ENCODE assay signal across 1 cellular context in genomic region chr1:153963030-153963849, GRCh38.
TF ChIP-seq lines count a peak whose summit lies in the region.

Gene SLC39A1, minus strand, starts transcription at chr1:153963537. Its CDS starts 822 bp downstream, at chr1:153962715.

TF ChIP-seq in K562, 482 proteins besides CTCF, POLR2A, EP300 and RAD21 (continued from another document and continues in another):
- TF ChIP-seq, protein P1, sequence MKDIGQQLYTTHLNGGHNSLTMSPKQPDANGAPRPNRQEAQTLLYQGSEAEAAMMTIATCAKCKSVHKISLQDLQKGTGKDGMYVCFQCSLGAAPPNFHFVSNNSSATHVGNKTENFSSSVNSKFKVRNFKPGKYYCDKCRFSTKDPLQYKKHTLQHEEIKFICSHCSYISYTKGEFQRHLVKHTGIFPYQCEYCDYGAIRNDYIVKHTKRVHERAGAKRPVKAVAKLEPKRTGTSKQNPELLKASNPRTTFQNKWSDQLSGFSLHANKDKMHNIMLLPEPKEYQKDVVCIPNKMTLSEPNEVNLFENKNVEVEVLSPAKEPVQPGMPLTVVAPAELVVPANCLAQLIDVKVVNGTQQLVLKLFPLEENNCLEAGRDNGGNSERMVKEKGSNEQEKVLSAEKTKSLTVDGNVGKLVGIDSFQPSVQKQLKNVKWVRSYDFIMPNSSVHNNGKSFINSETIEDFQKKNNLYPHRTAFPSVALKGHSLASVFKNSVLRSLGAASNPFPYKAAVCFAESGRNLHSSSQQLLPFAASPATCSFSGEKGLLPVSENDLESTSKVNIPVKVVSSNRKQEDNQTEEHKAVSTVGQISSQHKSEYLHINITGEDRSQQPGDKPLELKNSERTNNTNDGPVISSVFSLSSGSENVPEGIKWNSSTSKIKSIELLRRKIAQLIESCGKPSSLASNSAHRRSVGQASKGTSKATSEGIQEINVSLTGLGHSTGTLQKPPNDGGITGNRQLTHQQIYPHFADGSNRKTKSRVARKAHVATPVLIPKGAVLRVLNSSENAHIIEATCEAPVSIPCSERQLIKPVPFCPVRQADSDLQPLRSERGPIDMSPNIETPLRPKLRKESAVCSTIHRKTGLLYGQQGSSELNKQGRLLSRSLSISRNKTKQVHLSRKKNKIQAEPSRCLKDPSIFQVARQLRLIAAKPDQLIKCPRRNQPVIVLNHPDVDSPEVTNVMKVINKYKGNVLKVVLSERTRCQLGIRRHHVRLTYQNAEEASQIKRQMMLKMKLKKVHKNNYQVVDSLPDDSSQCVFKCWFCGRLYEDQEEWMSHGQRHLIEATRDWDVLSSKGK (CRISPR knock-in tag; IDR thresholded peaks at IDR 0.05) = no peak
- TF ChIP-seq CREB1 (IDR thresholded peaks at IDR 0.05) = peak; percentile 69; the same call in 1 of the 2 replicates
- peak; percentile 74; the same call in 1 of the 2 replicates for TF ChIP-seq CREB1 (CRISPR knock-in tag; IDR thresholded peaks at IDR 0.05)
- TF ChIP-seq ZNF589 (CRISPR knock-in tag; IDR thresholded peaks at IDR 0.05; ENCODE audit: low read depth) = 0 out of 2 replicates have a peak, but pooled peaks have one; percentile 51
- TF ChIP-seq POLR2H (tag; IDR thresholded peaks at IDR 0.05; ENCODE audit: low read depth) = peak; percentile 59
- peak; percentile 74 for TF ChIP-seq FOS (IDR thresholded peaks at IDR 0.05; ENCODE audit: extremely low read depth, insufficient read length)
- TF ChIP-seq ZNF165 (CRISPR knock-in tag; IDR thresholded peaks at IDR 0.05; ENCODE audit: borderline replicate concordance) = no peak
- TF ChIP-seq ZNF212 (CRISPR knock-in tag; IDR thresholded peaks at IDR 0.05) = no peak
- peak; percentile 53; the same call in 1 of the 2 replicates for TF ChIP-seq JUN (IDR thresholded peaks at IDR 0.05; ENCODE audit: borderline replicate concordance, low read depth, low read length)
- no peak for TF ChIP-seq JUN (CRISPR knock-in tag; IDR thresholded peaks at IDR 0.05; ENCODE audit: borderline replicate concordance)
- no peak for TF ChIP-seq ZNF124 (CRISPR knock-in tag; IDR thresholded peaks at IDR 0.05)
- peak; percentile 67; the same call in 1 of the 2 replicates for TF ChIP-seq TARDBP (IDR thresholded peaks at IDR 0.05)
- peak; percentile 80 for TF ChIP-seq NFYB (IDR thresholded peaks at IDR 0.05; ENCODE audit: extremely low read depth, insufficient read length)
- TF ChIP-seq KDM5B (IDR thresholded peaks at IDR 0.05; ENCODE audit: insufficient replicate concordance, low read depth, low read length) = peak; percentile 56
- peak; percentile 90 for TF ChIP-seq ATF7 (IDR thresholded peaks at IDR 0.05)
- TF ChIP-seq ETV1 (tag; conservative IDR thresholded peaks at IDR 0.05; ENCODE audit: low read depth) = 0 out of 2 replicates have a peak, but pooled peaks have one; percentile 21
- TF ChIP-seq, protein P2, sequence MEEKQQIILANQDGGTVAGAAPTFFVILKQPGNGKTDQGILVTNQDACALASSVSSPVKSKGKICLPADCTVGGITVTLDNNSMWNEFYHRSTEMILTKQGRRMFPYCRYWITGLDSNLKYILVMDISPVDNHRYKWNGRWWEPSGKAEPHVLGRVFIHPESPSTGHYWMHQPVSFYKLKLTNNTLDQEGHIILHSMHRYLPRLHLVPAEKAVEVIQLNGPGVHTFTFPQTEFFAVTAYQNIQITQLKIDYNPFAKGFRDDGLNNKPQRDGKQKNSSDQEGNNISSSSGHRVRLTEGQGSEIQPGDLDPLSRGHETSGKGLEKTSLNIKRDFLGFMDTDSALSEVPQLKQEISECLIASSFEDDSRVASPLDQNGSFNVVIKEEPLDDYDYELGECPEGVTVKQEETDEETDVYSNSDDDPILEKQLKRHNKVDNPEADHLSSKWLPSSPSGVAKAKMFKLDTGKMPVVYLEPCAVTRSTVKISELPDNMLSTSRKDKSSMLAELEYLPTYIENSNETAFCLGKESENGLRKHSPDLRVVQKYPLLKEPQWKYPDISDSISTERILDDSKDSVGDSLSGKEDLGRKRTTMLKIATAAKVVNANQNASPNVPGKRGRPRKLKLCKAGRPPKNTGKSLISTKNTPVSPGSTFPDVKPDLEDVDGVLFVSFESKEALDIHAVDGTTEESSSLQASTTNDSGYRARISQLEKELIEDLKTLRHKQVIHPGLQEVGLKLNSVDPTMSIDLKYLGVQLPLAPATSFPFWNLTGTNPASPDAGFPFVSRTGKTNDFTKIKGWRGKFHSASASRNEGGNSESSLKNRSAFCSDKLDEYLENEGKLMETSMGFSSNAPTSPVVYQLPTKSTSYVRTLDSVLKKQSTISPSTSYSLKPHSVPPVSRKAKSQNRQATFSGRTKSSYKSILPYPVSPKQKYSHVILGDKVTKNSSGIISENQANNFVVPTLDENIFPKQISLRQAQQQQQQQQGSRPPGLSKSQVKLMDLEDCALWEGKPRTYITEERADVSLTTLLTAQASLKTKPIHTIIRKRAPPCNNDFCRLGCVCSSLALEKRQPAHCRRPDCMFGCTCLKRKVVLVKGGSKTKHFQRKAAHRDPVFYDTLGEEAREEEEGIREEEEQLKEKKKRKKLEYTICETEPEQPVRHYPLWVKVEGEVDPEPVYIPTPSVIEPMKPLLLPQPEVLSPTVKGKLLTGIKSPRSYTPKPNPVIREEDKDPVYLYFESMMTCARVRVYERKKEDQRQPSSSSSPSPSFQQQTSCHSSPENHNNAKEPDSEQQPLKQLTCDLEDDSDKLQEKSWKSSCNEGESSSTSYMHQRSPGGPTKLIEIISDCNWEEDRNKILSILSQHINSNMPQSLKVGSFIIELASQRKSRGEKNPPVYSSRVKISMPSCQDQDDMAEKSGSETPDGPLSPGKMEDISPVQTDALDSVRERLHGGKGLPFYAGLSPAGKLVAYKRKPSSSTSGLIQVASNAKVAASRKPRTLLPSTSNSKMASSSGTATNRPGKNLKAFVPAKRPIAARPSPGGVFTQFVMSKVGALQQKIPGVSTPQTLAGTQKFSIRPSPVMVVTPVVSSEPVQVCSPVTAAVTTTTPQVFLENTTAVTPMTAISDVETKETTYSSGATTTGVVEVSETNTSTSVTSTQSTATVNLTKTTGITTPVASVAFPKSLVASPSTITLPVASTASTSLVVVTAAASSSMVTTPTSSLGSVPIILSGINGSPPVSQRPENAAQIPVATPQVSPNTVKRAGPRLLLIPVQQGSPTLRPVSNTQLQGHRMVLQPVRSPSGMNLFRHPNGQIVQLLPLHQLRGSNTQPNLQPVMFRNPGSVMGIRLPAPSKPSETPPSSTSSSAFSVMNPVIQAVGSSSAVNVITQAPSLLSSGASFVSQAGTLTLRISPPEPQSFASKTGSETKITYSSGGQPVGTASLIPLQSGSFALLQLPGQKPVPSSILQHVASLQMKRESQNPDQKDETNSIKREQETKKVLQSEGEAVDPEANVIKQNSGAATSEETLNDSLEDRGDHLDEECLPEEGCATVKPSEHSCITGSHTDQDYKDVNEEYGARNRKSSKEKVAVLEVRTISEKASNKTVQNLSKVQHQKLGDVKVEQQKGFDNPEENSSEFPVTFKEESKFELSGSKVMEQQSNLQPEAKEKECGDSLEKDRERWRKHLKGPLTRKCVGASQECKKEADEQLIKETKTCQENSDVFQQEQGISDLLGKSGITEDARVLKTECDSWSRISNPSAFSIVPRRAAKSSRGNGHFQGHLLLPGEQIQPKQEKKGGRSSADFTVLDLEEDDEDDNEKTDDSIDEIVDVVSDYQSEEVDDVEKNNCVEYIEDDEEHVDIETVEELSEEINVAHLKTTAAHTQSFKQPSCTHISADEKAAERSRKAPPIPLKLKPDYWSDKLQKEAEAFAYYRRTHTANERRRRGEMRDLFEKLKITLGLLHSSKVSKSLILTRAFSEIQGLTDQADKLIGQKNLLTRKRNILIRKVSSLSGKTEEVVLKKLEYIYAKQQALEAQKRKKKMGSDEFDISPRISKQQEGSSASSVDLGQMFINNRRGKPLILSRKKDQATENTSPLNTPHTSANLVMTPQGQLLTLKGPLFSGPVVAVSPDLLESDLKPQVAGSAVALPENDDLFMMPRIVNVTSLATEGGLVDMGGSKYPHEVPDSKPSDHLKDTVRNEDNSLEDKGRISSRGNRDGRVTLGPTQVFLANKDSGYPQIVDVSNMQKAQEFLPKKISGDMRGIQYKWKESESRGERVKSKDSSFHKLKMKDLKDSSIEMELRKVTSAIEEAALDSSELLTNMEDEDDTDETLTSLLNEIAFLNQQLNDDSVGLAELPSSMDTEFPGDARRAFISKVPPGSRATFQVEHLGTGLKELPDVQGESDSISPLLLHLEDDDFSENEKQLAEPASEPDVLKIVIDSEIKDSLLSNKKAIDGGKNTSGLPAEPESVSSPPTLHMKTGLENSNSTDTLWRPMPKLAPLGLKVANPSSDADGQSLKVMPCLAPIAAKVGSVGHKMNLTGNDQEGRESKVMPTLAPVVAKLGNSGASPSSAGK (IDR thresholded peaks at IDR 0.05) = peak; percentile 67
- TF ChIP-seq U2AF1 (optimal IDR thresholded peaks at IDR 0.05; ENCODE audit: low read depth, low read length) = no peak
- TF ChIP-seq RAD51 (IDR thresholded peaks at IDR 0.05; ENCODE audit: borderline replicate concordance, low read depth) = no peak
- peak; percentile 9; the same call in 1 of the 2 replicates for TF ChIP-seq HCFC1 (IDR thresholded peaks at IDR 0.05; ENCODE audit: low read depth, low read length)
- no peak for TF ChIP-seq MLX (CRISPR knock-in tag; conservative IDR thresholded peaks at IDR 0.05)
- TF ChIP-seq XRCC5 (IDR thresholded peaks at IDR 0.05; ENCODE audit: low read depth, low read length) = no peak
- no peak for TF ChIP-seq HNRNPL (IDR thresholded peaks at IDR 0.05; ENCODE audit: low read depth, low read length)
- peak; percentile 51 for TF ChIP-seq MYC (IDR thresholded peaks at IDR 0.05; ENCODE audit: low read depth, low read length)
- TF ChIP-seq MYC (CRISPR knock-in tag; IDR thresholded peaks at IDR 0.05; ENCODE audit: borderline replicate concordance, low read depth) = 0 out of 2 replicates have a peak, but pooled peaks have one; percentile 42
- no peak for TF ChIP-seq GABPB1 (CRISPR knock-in tag; IDR thresholded peaks at IDR 0.05)
- TF ChIP-seq NR2C2 (CRISPR knock-in tag; IDR thresholded peaks at IDR 0.05) = no peak
- TF ChIP-seq NR2C2 (tag; IDR thresholded peaks at IDR 0.05) = peak; percentile 43; the same call in 1 of the 2 replicates
- peak in 1 of 2 experiments; percentile 66; a peak in 1 of 4 replicates for TF ChIP-seq TEAD1 (CRISPR knock-in tag; IDR thresholded peaks at IDR 0.05)
- TF ChIP-seq ZBTB40 (IDR thresholded peaks at IDR 0.05) = 0 out of 2 replicates have a peak, but pooled peaks have one; percentile 15
- TF ChIP-seq ZBTB40 (CRISPR knock-in tag; IDR thresholded peaks at IDR 0.05) = no peak
- TF ChIP-seq CHD2 (IDR thresholded peaks at IDR 0.05; ENCODE audit: low read depth, low read length) = peak; percentile 92
